Comparison of ENCODE assay signal across 1 cellular context in the genomic region with DNA sequence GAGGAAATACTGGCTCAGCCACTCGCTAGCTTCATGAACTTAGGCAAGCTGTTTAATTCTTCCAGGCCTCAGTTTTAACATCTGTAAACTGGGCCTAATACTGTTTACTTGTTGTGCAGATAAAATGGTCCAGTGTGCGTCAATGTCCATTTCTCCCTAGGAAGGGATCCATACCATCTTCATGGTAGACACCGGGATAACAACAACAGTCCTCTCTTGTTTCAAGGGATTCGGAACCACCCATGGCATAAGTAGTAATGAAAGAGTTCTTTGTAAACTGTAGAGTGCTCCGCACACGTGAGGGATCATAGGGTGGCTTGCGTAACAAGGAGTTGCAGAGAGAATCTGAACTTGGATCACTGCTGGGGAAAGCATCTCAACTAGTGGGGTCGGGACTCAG.
TF ChIP-seq lines count a peak whose summit lies in the region.

No MANE protein-coding gene starts in this region.

TF ChIP-seq in HepG2, 621 proteins besides CTCF, POLR2A, EP300 and RAD21 (continued from another document and continues in another):
- TF ChIP-seq ZNF468 (CRISPR knock-in tag; IDR thresholded peaks at IDR 0.05) (0 out of 2 replicates have a peak, but pooled peaks have one; percentile 42), KLF9 (CRISPR knock-in tag; IDR thresholded peaks at IDR 0.05; ENCODE audit: low read depth) (no peak), HOXD1 (CRISPR knock-in tag; IDR thresholded peaks at IDR 0.05) (0 out of 2 replicates have a peak, but pooled peaks have one; percentile 59), ARHGAP35 (CRISPR knock-in tag; IDR thresholded peaks at IDR 0.05; ENCODE audit: borderline replicate concordance) (no peak), ZBTB21 (CRISPR knock-in tag; IDR thresholded peaks at IDR 0.05) (no peak), RCOR2 (CRISPR knock-in tag; IDR thresholded peaks at IDR 0.05) (peak; percentile 87), POGZ (CRISPR knock-in tag; IDR thresholded peaks at IDR 0.05) (peak; percentile 41; the same call in 1 of the 2 replicates), ZSCAN9 (CRISPR knock-in tag; IDR thresholded peaks at IDR 0.05; ENCODE audit: borderline replicate concordance) (no peak), ARNT (IDR thresholded peaks at IDR 0.05) (no peak), ZNF296 (CRISPR knock-in tag; conservative IDR thresholded peaks at IDR 0.05) (no peak), RBAK (CRISPR knock-in tag; IDR thresholded peaks at IDR 0.05) (no peak), FOSL1 (CRISPR knock-in tag; IDR thresholded peaks at IDR 0.05; ENCODE audit: borderline replicate concordance) (no peak), CREB1 (IDR thresholded peaks at IDR 0.05) (no peak), CREB1 (CRISPR knock-in tag; IDR thresholded peaks at IDR 0.05) (no peak), ZBTB38 (CRISPR knock-in tag; IDR thresholded peaks at IDR 0.05) (no peak), ZNF749 (CRISPR knock-in tag; IDR thresholded peaks at IDR 0.05; ENCODE audit: borderline replicate concordance) (no peak), HNF4G (IDR thresholded peaks at IDR 0.05; ENCODE audit: borderline replicate concordance, low read depth, low read length) (peak; percentile 84), HNF4G (CRISPR knock-in tag; IDR thresholded peaks at IDR 0.05; ENCODE audit: borderline replicate concordance, low read depth) (peak; percentile 49; the same call in 1 of the 2 replicates), ZNF263 (CRISPR knock-in tag; IDR thresholded peaks at IDR 0.05) (peak; percentile 93), ZNF883 (CRISPR knock-in tag; IDR thresholded peaks at IDR 0.05; ENCODE audit: not compliant biosample characterization) (no peak), ZNF326 (CRISPR knock-in tag; IDR thresholded peaks at IDR 0.05; ENCODE audit: borderline replicate concordance) (no peak), ISL2 (CRISPR knock-in tag; IDR thresholded peaks at IDR 0.05) (peak; percentile 61; the same call in 1 of the 2 replicates), SP1 (IDR thresholded peaks at IDR 0.05) (no peak), SP1 (CRISPR knock-in tag; IDR thresholded peaks at IDR 0.05) (no peak), ZNF567 (CRISPR knock-in tag; IDR thresholded peaks at IDR 0.05; ENCODE audit: borderline replicate concordance) (no peak), FOXO1 (CRISPR knock-in tag; IDR thresholded peaks at IDR 0.05) (peak; percentile 44; the same call in 1 of the 2 replicates), NCOA5 (CRISPR knock-in tag; IDR thresholded peaks at IDR 0.05) (no peak), ZSCAN12 (CRISPR knock-in tag; IDR thresholded peaks at IDR 0.05) (no peak), JUN (CRISPR knock-in tag; IDR thresholded peaks at IDR 0.05) (no peak)
- TF ChIP-seq, protein P1, sequence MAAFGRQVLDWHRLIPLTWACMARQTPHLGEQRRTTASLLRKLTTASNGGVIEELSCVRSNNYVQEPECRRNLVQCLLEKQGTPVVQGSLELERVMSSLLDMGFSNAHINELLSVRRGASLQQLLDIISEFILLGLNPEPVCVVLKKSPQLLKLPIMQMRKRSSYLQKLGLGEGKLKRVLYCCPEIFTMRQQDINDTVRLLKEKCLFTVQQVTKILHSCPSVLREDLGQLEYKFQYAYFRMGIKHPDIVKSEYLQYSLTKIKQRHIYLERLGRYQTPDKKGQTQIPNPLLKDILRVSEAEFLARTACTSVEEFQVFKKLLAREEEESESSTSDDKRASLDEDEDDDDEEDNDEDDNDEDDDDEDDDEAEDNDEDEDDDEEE (CRISPR knock-in tag; IDR thresholded peaks at IDR 0.05), result no peak
- TF ChIP-seq, protein P2, sequence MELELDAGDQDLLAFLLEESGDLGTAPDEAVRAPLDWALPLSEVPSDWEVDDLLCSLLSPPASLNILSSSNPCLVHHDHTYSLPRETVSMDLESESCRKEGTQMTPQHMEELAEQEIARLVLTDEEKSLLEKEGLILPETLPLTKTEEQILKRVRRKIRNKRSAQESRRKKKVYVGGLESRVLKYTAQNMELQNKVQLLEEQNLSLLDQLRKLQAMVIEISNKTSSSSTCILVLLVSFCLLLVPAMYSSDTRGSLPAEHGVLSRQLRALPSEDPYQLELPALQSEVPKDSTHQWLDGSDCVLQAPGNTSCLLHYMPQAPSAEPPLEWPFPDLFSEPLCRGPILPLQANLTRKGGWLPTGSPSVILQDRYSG (CRISPR knock-in tag; IDR thresholded peaks at IDR 0.05), result no peak
- TF ChIP-seq, protein P3, sequence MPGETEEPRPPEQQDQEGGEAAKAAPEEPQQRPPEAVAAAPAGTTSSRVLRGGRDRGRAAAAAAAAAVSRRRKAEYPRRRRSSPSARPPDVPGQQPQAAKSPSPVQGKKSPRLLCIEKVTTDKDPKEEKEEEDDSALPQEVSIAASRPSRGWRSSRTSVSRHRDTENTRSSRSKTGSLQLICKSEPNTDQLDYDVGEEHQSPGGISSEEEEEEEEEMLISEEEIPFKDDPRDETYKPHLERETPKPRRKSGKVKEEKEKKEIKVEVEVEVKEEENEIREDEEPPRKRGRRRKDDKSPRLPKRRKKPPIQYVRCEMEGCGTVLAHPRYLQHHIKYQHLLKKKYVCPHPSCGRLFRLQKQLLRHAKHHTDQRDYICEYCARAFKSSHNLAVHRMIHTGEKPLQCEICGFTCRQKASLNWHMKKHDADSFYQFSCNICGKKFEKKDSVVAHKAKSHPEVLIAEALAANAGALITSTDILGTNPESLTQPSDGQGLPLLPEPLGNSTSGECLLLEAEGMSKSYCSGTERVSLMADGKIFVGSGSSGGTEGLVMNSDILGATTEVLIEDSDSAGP (CRISPR knock-in tag; IDR thresholded peaks at IDR 0.05; ENCODE audit: borderline replicate concordance), result no peak
- TF ChIP-seq, protein P4, sequence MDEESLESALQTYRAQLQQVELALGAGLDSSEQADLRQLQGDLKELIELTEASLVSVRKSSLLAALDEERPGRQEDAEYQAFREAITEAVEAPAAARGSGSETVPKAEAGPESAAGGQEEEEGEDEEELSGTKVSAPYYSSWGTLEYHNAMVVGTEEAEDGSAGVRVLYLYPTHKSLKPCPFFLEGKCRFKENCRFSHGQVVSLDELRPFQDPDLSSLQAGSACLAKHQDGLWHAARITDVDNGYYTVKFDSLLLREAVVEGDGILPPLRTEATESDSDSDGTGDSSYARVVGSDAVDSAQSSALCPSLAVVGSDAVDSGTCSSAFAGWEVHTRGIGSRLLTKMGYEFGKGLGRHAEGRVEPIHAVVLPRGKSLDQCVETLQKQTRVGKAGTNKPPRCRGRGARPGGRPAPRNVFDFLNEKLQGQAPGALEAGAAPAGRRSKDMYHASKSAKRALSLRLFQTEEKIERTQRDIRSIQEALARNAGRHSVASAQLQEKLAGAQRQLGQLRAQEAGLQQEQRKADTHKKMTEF (CRISPR knock-in tag; IDR thresholded peaks at IDR 0.05), result 0 out of 2 replicates have a peak, but pooled peaks have one; percentile 33
- TF ChIP-seq, protein P5, sequence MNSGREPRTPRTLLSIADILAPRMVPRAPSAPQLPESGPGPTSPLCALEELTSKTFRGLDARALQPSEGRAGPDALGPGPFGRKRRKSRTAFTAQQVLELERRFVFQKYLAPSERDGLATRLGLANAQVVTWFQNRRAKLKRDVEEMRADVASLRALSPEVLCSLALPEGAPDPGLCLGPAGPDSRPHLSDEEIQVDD (CRISPR knock-in tag; IDR thresholded peaks at IDR 0.05; ENCODE audit: borderline replicate concordance), result no peak
- TF ChIP-seq, protein P6, sequence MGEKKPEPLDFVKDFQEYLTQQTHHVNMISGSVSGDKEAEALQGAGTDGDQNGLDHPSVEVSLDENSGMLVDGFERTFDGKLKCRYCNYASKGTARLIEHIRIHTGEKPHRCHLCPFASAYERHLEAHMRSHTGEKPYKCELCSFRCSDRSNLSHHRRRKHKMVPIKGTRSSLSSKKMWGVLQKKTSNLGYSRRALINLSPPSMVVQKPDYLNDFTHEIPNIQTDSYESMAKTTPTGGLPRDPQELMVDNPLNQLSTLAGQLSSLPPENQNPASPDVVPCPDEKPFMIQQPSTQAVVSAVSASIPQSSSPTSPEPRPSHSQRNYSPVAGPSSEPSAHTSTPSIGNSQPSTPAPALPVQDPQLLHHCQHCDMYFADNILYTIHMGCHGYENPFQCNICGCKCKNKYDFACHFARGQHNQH (CRISPR knock-in tag; IDR thresholded peaks at IDR 0.05), result no peak
- TF ChIP-seq, protein P7, sequence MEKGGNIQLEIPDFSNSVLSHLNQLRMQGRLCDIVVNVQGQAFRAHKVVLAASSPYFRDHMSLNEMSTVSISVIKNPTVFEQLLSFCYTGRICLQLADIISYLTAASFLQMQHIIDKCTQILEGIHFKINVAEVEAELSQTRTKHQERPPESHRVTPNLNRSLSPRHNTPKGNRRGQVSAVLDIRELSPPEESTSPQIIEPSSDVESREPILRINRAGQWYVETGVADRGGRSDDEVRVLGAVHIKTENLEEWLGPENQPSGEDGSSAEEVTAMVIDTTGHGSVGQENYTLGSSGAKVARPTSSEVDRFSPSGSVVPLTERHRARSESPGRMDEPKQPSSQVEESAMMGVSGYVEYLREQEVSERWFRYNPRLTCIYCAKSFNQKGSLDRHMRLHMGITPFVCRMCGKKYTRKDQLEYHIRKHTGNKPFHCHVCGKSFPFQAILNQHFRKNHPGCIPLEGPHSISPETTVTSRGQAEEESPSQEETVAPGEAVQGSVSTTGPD (CRISPR knock-in tag; IDR thresholded peaks at IDR 0.05), result no peak
- TF ChIP-seq, protein P8, sequence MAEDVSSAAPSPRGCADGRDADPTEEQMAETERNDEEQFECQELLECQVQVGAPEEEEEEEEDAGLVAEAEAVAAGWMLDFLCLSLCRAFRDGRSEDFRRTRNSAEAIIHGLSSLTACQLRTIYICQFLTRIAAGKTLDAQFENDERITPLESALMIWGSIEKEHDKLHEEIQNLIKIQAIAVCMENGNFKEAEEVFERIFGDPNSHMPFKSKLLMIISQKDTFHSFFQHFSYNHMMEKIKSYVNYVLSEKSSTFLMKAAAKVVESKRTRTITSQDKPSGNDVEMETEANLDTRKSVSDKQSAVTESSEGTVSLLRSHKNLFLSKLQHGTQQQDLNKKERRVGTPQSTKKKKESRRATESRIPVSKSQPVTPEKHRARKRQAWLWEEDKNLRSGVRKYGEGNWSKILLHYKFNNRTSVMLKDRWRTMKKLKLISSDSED (CRISPR knock-in tag; IDR thresholded peaks at IDR 0.05), result no peak
- TF ChIP-seq, protein P9, sequence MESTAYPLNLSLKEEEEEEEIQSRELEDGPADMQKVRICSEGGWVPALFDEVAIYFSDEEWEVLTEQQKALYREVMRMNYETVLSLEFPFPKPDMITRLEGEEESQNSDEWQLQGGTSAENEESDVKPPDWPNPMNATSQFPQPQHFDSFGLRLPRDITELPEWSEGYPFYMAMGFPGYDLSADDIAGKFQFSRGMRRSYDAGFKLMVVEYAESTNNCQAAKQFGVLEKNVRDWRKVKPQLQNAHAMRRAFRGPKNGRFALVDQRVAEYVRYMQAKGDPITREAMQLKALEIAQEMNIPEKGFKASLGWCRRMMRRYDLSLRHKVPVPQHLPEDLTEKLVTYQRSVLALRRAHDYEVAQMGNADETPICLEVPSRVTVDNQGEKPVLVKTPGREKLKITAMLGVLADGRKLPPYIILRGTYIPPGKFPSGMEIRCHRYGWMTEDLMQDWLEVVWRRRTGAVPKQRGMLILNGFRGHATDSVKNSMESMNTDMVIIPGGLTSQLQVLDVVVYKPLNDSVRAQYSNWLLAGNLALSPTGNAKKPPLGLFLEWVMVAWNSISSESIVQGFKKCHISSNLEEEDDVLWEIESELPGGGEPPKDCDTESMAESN (CRISPR knock-in tag; conservative IDR thresholded peaks at IDR 0.05), result no peak
- TF ChIP-seq, protein P10, sequence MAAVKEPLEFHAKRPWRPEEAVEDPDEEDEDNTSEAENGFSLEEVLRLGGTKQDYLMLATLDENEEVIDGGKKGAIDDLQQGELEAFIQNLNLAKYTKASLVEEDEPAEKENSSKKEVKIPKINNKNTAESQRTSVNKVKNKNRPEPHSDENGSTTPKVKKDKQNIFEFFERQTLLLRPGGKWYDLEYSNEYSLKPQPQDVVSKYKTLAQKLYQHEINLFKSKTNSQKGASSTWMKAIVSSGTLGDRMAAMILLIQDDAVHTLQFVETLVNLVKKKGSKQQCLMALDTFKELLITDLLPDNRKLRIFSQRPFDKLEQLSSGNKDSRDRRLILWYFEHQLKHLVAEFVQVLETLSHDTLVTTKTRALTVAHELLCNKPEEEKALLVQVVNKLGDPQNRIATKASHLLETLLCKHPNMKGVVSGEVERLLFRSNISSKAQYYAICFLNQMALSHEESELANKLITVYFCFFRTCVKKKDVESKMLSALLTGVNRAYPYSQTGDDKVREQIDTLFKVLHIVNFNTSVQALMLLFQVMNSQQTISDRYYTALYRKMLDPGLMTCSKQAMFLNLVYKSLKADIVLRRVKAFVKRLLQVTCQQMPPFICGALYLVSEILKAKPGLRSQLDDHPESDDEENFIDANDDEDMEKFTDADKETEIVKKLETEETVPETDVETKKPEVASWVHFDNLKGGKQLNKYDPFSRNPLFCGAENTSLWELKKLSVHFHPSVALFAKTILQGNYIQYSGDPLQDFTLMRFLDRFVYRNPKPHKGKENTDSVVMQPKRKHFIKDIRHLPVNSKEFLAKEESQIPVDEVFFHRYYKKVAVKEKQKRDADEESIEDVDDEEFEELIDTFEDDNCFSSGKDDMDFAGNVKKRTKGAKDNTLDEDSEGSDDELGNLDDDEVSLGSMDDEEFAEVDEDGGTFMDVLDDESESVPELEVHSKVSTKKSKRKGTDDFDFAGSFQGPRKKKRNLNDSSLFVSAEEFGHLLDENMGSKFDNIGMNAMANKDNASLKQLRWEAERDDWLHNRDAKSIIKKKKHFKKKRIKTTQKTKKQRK (IDR thresholded peaks at IDR 0.05; ENCODE audit: low read length), result no peak
- TF ChIP-seq, protein P11, sequence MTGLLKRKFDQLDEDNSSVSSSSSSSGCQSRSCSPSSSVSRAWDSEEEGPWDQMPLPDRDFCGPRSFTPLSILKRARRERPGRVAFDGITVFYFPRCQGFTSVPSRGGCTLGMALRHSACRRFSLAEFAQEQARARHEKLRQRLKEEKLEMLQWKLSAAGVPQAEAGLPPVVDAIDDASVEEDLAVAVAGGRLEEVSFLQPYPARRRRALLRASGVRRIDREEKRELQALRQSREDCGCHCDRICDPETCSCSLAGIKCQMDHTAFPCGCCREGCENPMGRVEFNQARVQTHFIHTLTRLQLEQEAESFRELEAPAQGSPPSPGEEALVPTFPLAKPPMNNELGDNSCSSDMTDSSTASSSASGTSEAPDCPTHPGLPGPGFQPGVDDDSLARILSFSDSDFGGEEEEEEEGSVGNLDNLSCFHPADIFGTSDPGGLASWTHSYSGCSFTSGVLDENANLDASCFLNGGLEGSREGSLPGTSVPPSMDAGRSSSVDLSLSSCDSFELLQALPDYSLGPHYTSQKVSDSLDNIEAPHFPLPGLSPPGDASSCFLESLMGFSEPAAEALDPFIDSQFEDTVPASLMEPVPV (CRISPR knock-in tag; IDR thresholded peaks at IDR 0.05), result no peak
- TF ChIP-seq, protein P12, sequence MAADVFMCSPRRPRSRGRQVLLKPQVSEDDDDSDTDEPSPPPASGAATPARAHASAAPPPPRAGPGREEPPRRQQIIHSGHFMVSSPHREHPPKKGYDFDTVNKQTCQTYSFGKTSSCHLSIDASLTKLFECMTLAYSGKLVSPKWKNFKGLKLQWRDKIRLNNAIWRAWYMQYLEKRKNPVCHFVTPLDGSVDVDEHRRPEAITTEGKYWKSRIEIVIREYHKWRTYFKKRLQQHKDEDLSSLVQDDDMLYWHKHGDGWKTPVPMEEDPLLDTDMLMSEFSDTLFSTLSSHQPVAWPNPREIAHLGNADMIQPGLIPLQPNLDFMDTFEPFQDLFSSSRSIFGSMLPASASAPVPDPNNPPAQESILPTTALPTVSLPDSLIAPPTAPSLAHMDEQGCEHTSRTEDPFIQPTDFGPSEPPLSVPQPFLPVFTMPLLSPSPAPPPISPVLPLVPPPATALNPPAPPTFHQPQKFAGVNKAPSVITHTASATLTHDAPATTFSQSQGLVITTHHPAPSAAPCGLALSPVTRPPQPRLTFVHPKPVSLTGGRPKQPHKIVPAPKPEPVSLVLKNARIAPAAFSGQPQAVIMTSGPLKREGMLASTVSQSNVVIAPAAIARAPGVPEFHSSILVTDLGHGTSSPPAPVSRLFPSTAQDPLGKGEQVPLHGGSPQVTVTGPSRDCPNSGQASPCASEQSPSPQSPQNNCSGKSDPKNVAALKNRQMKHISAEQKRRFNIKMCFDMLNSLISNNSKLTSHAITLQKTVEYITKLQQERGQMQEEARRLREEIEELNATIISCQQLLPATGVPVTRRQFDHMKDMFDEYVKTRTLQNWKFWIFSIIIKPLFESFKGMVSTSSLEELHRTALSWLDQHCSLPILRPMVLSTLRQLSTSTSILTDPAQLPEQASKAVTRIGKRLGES (CRISPR knock-in tag; IDR thresholded peaks at IDR 0.05; ENCODE audit: borderline replicate concordance), result no peak
